ENCODE assay signal across 17 cellular contexts in genomic region chr9:79641055-79641454, GRCh38.
"Had no signal": no experiment of that assay in that cellular context is flagged by ENCODE, and none has a peak within 500 bp of the region (broad histone marks: within the 10 kb centered on the region; RNA-seq: fewer than 3 reads in every experiment).

No MANE protein-coding gene starts in this region.

- H3K27me3 Mint-ChIP-seq: activated T-helper 17 cell treated with anti-CD3 and anti-CD28 coated beads, Interleukin-2, amount 50 U/mL, for 72 hours; progenitor cell of endocrine pancreas; T-cell had no signal

- DNase-seq: activated T-cell treated with anti-CD3 and anti-CD28 coated beads, Interleukin-2, amount 50 U/mL, for 1 hour; adrenal gland; head of caudate nucleus; islet precursor cell; left cardiac atrium; retina; stimulated activated CD4-positive, alpha-beta T cell treated with anti-CD3 and anti-CD28 coated beads, Interleukin-2, amount 100 ng/mL, for 48 hours; stimulated activated CD8-positive, alpha-beta memory T cell treated with anti-CD3 and anti-CD28 coated beads, Interleukin-4, amount 100 ng/mL, for 48 hours; stimulated activated naive CD4-positive, alpha-beta T cell; T-cell; testis; trophoblast cell; uterus had no signal

- H3K27ac Mint-ChIP-seq: activated T-helper 17 cell treated with anti-CD3 and anti-CD28 coated beads, Interleukin-2, amount 50 U/mL, for 72 hours; progenitor cell of endocrine pancreas; T-cell had no signal

- ATAC-seq: activated naive CD4-positive, alpha-beta T cell treated with anti-CD3 and anti-CD28 coated beads, Interleukin-2, amount 50 U/mL, for 72 hours; activated T-helper 17 cell treated with anti-CD3 and anti-CD28 coated beads, Interleukin-2, amount 50 U/mL, for 72 hours; gastroesophageal sphincter; left cardiac atrium; T-cell had no signal
